Comparison of ENCODE assay signal across 9 cellular contexts in the genomic region with DNA sequence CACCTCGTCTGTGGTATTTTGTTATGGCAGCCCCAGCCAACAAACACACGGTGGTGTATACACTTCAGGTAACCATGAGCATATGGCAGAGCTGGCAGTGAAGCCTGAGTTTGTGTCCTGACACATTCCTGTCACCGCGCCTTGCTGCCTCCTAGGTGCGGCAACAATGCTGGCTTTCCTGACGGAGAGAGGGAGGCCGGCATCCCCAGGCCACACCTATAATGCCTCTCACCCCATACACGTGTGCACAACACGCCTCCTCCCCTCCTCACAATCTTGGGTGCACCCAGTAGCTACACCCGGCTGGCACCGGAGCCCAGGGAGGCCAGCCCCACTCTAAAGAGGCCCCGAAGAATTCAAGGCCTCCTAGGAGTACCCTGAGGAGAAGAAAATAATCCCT.
DNase-seq lines count a peak whose midpoint lies in the region; ATAC-seq and TF ChIP-seq lines count a peak whose summit lies in the region.
"Had no signal": no experiment of that assay in that cellular context is flagged by ENCODE, and none has a peak within 500 bp of the region (broad histone marks: within the 10 kb centered on the region; RNA-seq: fewer than 3 reads in every experiment).

No MANE protein-coding gene starts in this region.

- peak; percentile 20 for ATAC-seq in GM21526 (IDR thresholded peaks at IDR 0.05; ENCODE audit: low FRiP score, unreplicated experiment)
- peak; percentile 13 for ATAC-seq in HG03432 (IDR thresholded peaks at IDR 0.05; ENCODE audit: unreplicated experiment)

- TF ChIP-seq POLR2A in thyroid gland (IDR thresholded peaks at IDR 0.05): no peak

- peak overlapping the region in 1 of 3 donors; percentile 28 for H3K27ac ChIP-seq in thyroid gland
- H3K27ac ChIP-seq: right lobe of liver, SJSA1 had no signal

- H3K27me3 ChIP-seq in skeletal muscle satellite cell (ENCODE audit: control insufficient read depth, insufficient read depth, low read length) (no peaks in the 10 kb centered on the region), thyroid gland (no peaks in the 10 kb centered on the region)
- H3K27me3 ChIP-seq: right lobe of liver, SJSA1 had no signal

- TF ChIP-seq CTCF in thyroid gland (IDR thresholded peaks at IDR 0.05): no peak

- DNase-seq in cerebellar cortex (ENCODE audit: low spot score): peak; percentile 89
- DNase-seq in thyroid gland: no peak
- DNase-seq in RPMI8226: no peak
- DNase-seq in NCI-H69 (lab: John Stamatoyannopoulos, UW): no peak

- H3K4me1 ChIP-seq in skeletal muscle satellite cell (ENCODE audit: control insufficient read depth, insufficient read depth, low read length): peaks cover 29% of the 10 kb centered on the region
- peaks cover 0 to 13% of the 10 kb centered on the region in 2 donors for H3K4me1 ChIP-seq in thyroid gland
- H3K4me1 ChIP-seq: right lobe of liver had no signal

- H3K4me2 ChIP-seq in skeletal muscle satellite cell (ENCODE audit: low read length): no peak overlapping the region

- H3K9ac ChIP-seq in skeletal muscle satellite cell (ENCODE audit: low read depth, low read length): peak overlapping the region; percentile 7

- WGBS in thyroid gland, 2 donors: 73 to 75% methylated on average over 9 to 12 of the region's 12 CpGs

- intact Hi-C loops in thyroid gland (cut with DNase I): no loop called here

- H3K9me3 ChIP-seq in skeletal muscle satellite cell (replicated peaks; ENCODE audit: low read length) (no peaks in the 10 kb centered on the region), thyroid gland (no peaks in the 10 kb centered on the region)
- H3K9me3 ChIP-seq: right lobe of liver, SJSA1 had no signal

- H3K36me3 ChIP-seq in skeletal muscle satellite cell (ENCODE audit: insufficient read depth, low read length): peaks cover 18% of the 10 kb centered on the region
- H3K36me3 ChIP-seq in thyroid gland: peaks cover 0 to 3% of the 10 kb centered on the region in 2 donors
- H3K36me3 ChIP-seq: right lobe of liver, SJSA1 had no signal

- no peak overlapping the region for H3K4me3 ChIP-seq in skeletal muscle satellite cell (ENCODE audit: low read length)
- H3K4me3 ChIP-seq in thyroid gland (replicated peaks in 1 of 3): no peak overlapping the region
- H3K4me3 ChIP-seq: right lobe of liver, SJSA1 had no signal
